1 cellular context compared by ENCODE assay signal in genomic region chr4:1404573-1405248, GRCh38.
TF ChIP-seq lines count a peak whose summit lies in the region.

No MANE protein-coding gene starts in this region.

TF ChIP-seq in SK-N-SH, 30 proteins besides CTCF, POLR2A, EP300 and RAD21 (continued from another document):
- TF ChIP-seq REST (IDR thresholded peaks at IDR 0.05; ENCODE audit: low read depth, low read length) = no peak
- TF ChIP-seq EZH2phosphoT487 (IDR thresholded peaks at IDR 0.05; ENCODE audit: borderline replicate concordance, low read depth) = no peak
- TF ChIP-seq MAX (IDR thresholded peaks at IDR 0.05; ENCODE audit: low read depth) = no peak
- TF ChIP-seq SIN3A (IDR thresholded peaks at IDR 0.05; ENCODE audit: borderline replicate concordance, low read depth, low read length) = no peak
- TF ChIP-seq, protein P1, sequence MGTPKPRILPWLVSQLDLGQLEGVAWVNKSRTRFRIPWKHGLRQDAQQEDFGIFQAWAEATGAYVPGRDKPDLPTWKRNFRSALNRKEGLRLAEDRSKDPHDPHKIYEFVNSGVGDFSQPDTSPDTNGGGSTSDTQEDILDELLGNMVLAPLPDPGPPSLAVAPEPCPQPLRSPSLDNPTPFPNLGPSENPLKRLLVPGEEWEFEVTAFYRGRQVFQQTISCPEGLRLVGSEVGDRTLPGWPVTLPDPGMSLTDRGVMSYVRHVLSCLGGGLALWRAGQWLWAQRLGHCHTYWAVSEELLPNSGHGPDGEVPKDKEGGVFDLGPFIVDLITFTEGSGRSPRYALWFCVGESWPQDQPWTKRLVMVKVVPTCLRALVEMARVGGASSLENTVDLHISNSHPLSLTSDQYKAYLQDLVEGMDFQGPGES (IDR thresholded peaks at IDR 0.05; ENCODE audit: low read depth, low read length) = no peak
- TF ChIP-seq, protein P2, sequence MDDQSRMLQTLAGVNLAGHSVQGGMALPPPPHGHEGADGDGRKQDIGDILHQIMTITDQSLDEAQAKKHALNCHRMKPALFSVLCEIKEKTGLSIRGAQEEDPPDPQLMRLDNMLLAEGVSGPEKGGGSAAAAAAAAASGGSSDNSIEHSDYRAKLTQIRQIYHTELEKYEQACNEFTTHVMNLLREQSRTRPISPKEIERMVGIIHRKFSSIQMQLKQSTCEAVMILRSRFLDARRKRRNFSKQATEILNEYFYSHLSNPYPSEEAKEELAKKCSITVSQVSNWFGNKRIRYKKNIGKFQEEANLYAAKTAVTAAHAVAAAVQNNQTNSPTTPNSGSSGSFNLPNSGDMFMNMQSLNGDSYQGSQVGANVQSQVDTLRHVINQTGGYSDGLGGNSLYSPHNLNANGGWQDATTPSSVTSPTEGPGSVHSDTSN (IDR thresholded peaks at IDR 0.05) = no peak
- no peak for TF ChIP-seq GATA2 (CRISPR knock-in tag; IDR thresholded peaks at IDR 0.05)
